11 cellular contexts compared by ENCODE assay signal in genomic region chr7:107506683-107507339, GRCh38. TPM values are rescaled to one million over a fixed set of nuclear protein-coding genes. Genes with fewer than 3 reads are reported as not detected.
A peak's percentile ranks its signal among the peaks of the same experiment; 100 is the strongest.
DNase-seq lines count a peak whose midpoint lies in the region; ATAC-seq and TF ChIP-seq lines count a peak whose summit lies in the region.
"Had no signal": no experiment of that assay in that cellular context is flagged by ENCODE, and none has a peak within 500 bp of the region (broad histone marks: within the 10 kb centered on the region; RNA-seq: fewer than 3 reads in every experiment).

No MANE protein-coding gene starts in this region.

- H3K4me3 ChIP-seq in PC-9 = peak overlapping the region; percentile 43; the same call in 1 of the 2 replicates
- H3K4me3 ChIP-seq in upper lobe of left lung = no peak overlapping the region

- peaks cover 35% of the 10 kb centered on the region for H3F3A ChIP-seq in PC-9 (ENCODE audit: insufficient read depth, low read depth)

- H3K9me2 ChIP-seq in PC-9 (ENCODE audit: insufficient read depth) = no peaks in the 10 kb centered on the region

- H3K4me2 ChIP-seq in PC-9 = peak overlapping the region; percentile 88

- no peaks in the 10 kb centered on the region for H3K36me3 ChIP-seq in PC-9 (ENCODE audit: low read depth)
- H3K36me3 ChIP-seq in upper lobe of left lung = no peaks in the 10 kb centered on the region

- no peak for TF ChIP-seq POLR2A in upper lobe of left lung (IDR thresholded peaks at IDR 0.05)

- POLR2A ChIA-PET in PC-9 (lab: Charles Lee; ENCODE audit: unreplicated experiment) = interaction anchor here (0.5 to 0.7 kb wide), 10 partner anchors 17 to 1222 kb away, joined by 3 to 18 read pairs (median 5); partner anchors contain the start of genes COG5, DUS4L and NAMPT

- WGBS in upper lobe of left lung, 2 donors = 51 to 68% methylated on average over 6 to 7 of the region's 7 CpGs

- no peaks in the 10 kb centered on the region for H4K20me1 ChIP-seq in PC-9 (ENCODE audit: insufficient read depth)

- H3K27me3 ChIP-seq in PC-9 (ENCODE audit: insufficient read depth, low read depth) (no peaks in the 10 kb centered on the region), upper lobe of left lung (no peaks in the 10 kb centered on the region)

- H3K79me2 ChIP-seq in PC-9 (ENCODE audit: low read depth) = peaks cover 16% of the 10 kb centered on the region; the same call in 1 of the 2 replicates

- intact Hi-C loops in PC-9 (cut with micrococcal nuclease; ENCODE audit: unreplicated experiment) = loop anchor here (1.0 to 5.0 kb wide), 3 partner anchors 56 to 385 kb away; partner anchors contain the start of genes CBLL1, COG5, DLD and DUS4L

- no peak for TF ChIP-seq EP300 in upper lobe of left lung (IDR thresholded peaks at IDR 0.05)

- DNase-seq in SIG-M5 treated with dmso at 0.1 percent for 504 hours (lab: John Stamatoyannopoulos, UW; ENCODE audit: unreplicated experiment) (peak; percentile 79), SIG-M5 (lab: John Stamatoyannopoulos, UW) (no peak), PC-9 (peak; percentile 97 to 98), glomerular visceral epithelial cell (ENCODE audit: extremely low spot score) (peak; percentile 26), upper lobe of left lung (peak in 1 of 2 donors; percentile 72), SW 1271 (lab: John Stamatoyannopoulos, UW) (no peak), UCSD-AML1 (lab: John Stamatoyannopoulos, UW; ENCODE audit: unreplicated experiment) (no peak)
- no peak for DNase-seq in activated naive CD4-positive, alpha-beta T cell (lab: John Stamatoyannopoulos, UW)
- DNase-seq: stimulated activated naive CD8-positive, alpha-beta T cell treated with anti-CD3 and anti-CD28 coated beads, Interleukin-15, amount 100 ng/mL, for 72 hours had no signal

- TF ChIP-seq CTCF in PC-9 (conservative IDR thresholded peaks at IDR 0.05) (no peak), upper lobe of left lung (IDR thresholded peaks at IDR 0.05) (no peak)

- H3K4me1 ChIP-seq in PC-9 (replicated peaks; ENCODE audit: insufficient read depth) = peaks cover 40% of the 10 kb centered on the region
- H3K4me1 ChIP-seq in upper lobe of left lung = peaks cover 5 to 12% (median 7%) of the 10 kb centered on the region in 4 donors

- CTCF ChIA-PET in PC-9 (lab: Charles Lee) = interaction anchor here (0.6 to 0.7 kb wide), 4 partner anchors 9 to 373 kb away, joined by 3 to 7 read pairs (median 4); partner anchors contain the start of genes COG5 and DUS4L

- no TSS peak for BruUV-seq in PC-9 (replicated peaks; lab: Mats Ljungman, UMichigan)

- no peaks in the 10 kb centered on the region for H3K9me3 ChIP-seq in PC-9 (ENCODE audit: insufficient read depth, low read depth)
- no peaks in the 10 kb centered on the region for H3K9me3 ChIP-seq in upper lobe of left lung

- H2AFZ ChIP-seq in PC-9 = no peak overlapping the region

- peak overlapping the region; percentile 95 for H3K27ac ChIP-seq in PC-9
- H3K27ac ChIP-seq in upper lobe of left lung = no peak overlapping the region

- peak; percentile 81 to 85 for ATAC-seq in upper lobe of left lung (ENCODE audit: low FRiP score in 2 of 2)
- ATAC-seq: activated T-helper 17 cell treated with anti-CD3 and anti-CD28 coated beads, Interleukin-2, amount 50 U/mL, for 72 hours had no signal

RNA-seq across cellular contexts. Expression of gene GPR22, which starts 37.0 kb away (rescaled TPM):
- not detected in 2 replicates for total RNA-seq in PC-9 (2021)
- not detected for total RNA-seq in upper lobe of left lung
- total RNA-seq: activated T-helper 17 cell treated with anti-CD3 and anti-CD28 coated beads, Interleukin-2, amount 50 U/mL, for 72 hours; fibroblast of lung had no signal

RNA-seq across cellular contexts. Expression of gene COG5, which starts 56.9 kb away (rescaled TPM):
- total RNA-seq in PC-9 (2021) (32.3 and 43.5 TPM in 2 replicates), upper lobe of left lung (10 to 100 TPM; 31.6 to 88.0 (median 50.5) TPM)

RNA-seq across cellular contexts. Expression of gene DUS4L, which starts 57.0 kb away (rescaled TPM):
- total RNA-seq in PC-9 (2021) (22.0 and 25.2 TPM in 2 replicates), upper lobe of left lung (10 to 100 TPM in 1 of 6 donors, 1 to 10 TPM in 5; 1.3 to 25.1 (median 6.1) TPM)

Comparison
In these comparisons a context has a peak if more than half of its experiments do, and no peak if none do; other contexts are left out.
1. DNase-seq: peak in SIG-M5 treated with dmso at 0.1 percent for 504 hours (single experiment), PC-9 (2 of 2) and glomerular visceral epithelial cell (single experiment); none in SIG-M5 (single experiment), SW 1271 (0 of 2), activated naive CD4-positive, alpha-beta T cell (0 of 4) and UCSD-AML1 (single experiment).